Comparison of ENCODE assay signal across 24 cellular contexts in the genomic region with DNA sequence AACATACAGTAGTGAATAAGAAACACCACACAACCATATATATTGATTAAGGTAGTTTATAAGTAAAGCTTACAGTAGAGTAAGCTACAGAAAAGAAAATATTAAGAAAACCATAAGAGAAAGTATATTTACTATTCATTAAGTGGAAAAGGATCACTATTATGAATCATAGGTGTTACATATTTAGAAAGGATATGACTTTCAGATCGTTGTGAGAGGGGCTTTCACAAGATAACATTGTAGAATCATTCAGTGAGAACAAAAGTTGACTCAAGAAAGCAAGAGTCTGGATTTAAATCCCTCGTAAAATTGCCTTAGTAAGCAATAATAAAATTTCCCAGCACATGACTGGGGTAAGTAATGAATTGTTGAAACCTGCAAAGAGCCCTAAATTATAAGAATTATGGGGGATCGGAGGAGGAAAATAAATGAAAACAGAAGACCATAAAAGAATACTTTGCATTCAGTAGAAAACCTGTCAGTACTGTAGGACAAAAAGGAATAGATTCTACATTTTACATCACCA. TPM values are rescaled to one million over a fixed set of nuclear protein-coding genes. Genes with fewer than 3 reads are reported as not detected.
A peak's percentile ranks its signal among the peaks of the same experiment; 100 is the strongest.
DNase-seq lines count a peak whose midpoint lies in the region; ATAC-seq, FAIRE-seq and TF ChIP-seq lines count a peak whose summit lies in the region.
"Had no signal": no experiment of that assay in that cellular context is flagged by ENCODE, and none has a peak within 500 bp of the region (broad histone marks: within the 10 kb centered on the region; RNA-seq: fewer than 3 reads in every experiment).

No MANE protein-coding gene starts in this region.

- H3K27me3 Mint-ChIP-seq in activated T-cell treated with anti-CD3 and anti-CD28 coated beads, Interleukin-2, amount 50 U/mL, for 72 hours (ENCODE audit: low read depth): no peaks in the 10 kb centered on the region
- H3K27me3 Mint-ChIP-seq in activated T-helper 1 cell treated with anti-CD3 and anti-CD28 coated beads, Interleukin-12 subunit alpha, Interleukin-12 subunit beta, Interleukin-2, Interleukin-4 antibody, amounts not matched to agents 30 ng/mL and 10 ng/mL and 1 ng/mL, durations not matched to agents 14 hours and 24 hours and 36 hours (ENCODE audit: insufficient read depth): no peaks in the 10 kb centered on the region
- H3K27me3 Mint-ChIP-seq: CD4-positive, alpha-beta memory T cell had no signal

- POLR2A ChIA-PET in A549 (lab: Yijun Ruan, JAX): no interaction called here

- no peak for TF ChIP-seq RAD21 in A549 (conservative IDR thresholded peaks at IDR 0.05 in 1 of 2, IDR thresholded peaks at IDR 0.05 in 1 of 2)

- H3K9me3 Mint-ChIP-seq in activated T-cell treated with anti-CD3 and anti-CD28 coated beads, Interleukin-2, amount 50 U/mL, for 72 hours: no peaks in the 10 kb centered on the region
- H3K9me3 Mint-ChIP-seq in activated T-helper 1 cell treated with anti-CD3 and anti-CD28 coated beads, Interleukin-12 subunit alpha, Interleukin-12 subunit beta, Interleukin-2, Interleukin-4 antibody, amounts not matched to agents 30 ng/mL and 10 ng/mL and 1 ng/mL, durations not matched to agents 14 hours and 24 hours and 36 hours: no peaks in the 10 kb centered on the region
- H3K9me3 Mint-ChIP-seq: CD4-positive, alpha-beta memory T cell had no signal

- intact Hi-C loops in activated T-helper 1 cell treated with anti-CD3 and anti-CD28 coated beads, Interleukin-12 subunit alpha, Interleukin-12 subunit beta, Interleukin-2, Interleukin-4 antibody, amounts not matched to agents 30 ng/mL and 10 ng/mL and 1 ng/mL, durations not matched to agents 14 hours and 24 hours and 36 hours (cut with micrococcal nuclease): no loop called here

- DNase-seq in activated T-cell treated with anti-CD3 and anti-CD28 coated beads, Interleukin-2, amount 50 U/mL, for 72 hours: no peak
- no peak for DNase-seq in activated T-cell treated with anti-CD3 and anti-CD28 coated beads for 4 hours
- no peak for DNase-seq in A549 (ENCODE audit: low read depth in 1 of 2, low spot score in 1 of 2)
- no peak for DNase-seq in activated T-helper 1 cell treated with anti-CD3 and anti-CD28 coated beads, Interleukin-12 subunit alpha, Interleukin-12 subunit beta, Interleukin-2, Interleukin-4 antibody, amounts not matched to agents 30 ng/mL and 10 ng/mL and 1 ng/mL, durations not matched to agents 14 hours and 24 hours and 36 hours (ENCODE audit: low spot score)
- no peak for DNase-seq in small intestine
- DNase-seq in suprapubic skin (ENCODE audit: low spot score in 2 of 2): no peak
- DNase-seq in foreskin keratinocyte: no peak
- DNase-seq: C1 segment of cervical spinal cord; Caco-2; CD4-positive, alpha-beta memory T cell; GM23248; H7; Kasumi-1; NCI-H1105; NCI-H1436 treated with DMSO at 0.1 percent for 48 hours; NCI-H1930; NCI-H2107; NCI-H446 treated with DMSO at 0.1 percent for 48 hours; NCI-H526; NCI-H82; NK-92 treated with Interleukin-12 subunit alpha and Interleukin-12 subunit beta, amount 100 ng/mL, for 24 hours; PC-3 had no signal

- H3K4me3 Mint-ChIP-seq in activated T-cell treated with anti-CD3 and anti-CD28 coated beads, Interleukin-2, amount 50 U/mL, for 72 hours: peak overlapping the region in 1 of 2 donors; percentile 22
- no peak overlapping the region for H3K4me3 Mint-ChIP-seq in activated T-helper 1 cell treated with anti-CD3 and anti-CD28 coated beads, Interleukin-12 subunit alpha, Interleukin-12 subunit beta, Interleukin-2, Interleukin-4 antibody, amounts not matched to agents 30 ng/mL and 10 ng/mL and 1 ng/mL, durations not matched to agents 14 hours and 24 hours and 36 hours
- H3K4me3 Mint-ChIP-seq: CD4-positive, alpha-beta memory T cell had no signal

- peaks cover 10 to 26% of the 10 kb centered on the region in 2 donors for H3K36me3 Mint-ChIP-seq in activated T-cell treated with anti-CD3 and anti-CD28 coated beads, Interleukin-2, amount 50 U/mL, for 72 hours (ENCODE audit: insufficient read depth in 2 of 2)
- peaks cover 42% of the 10 kb centered on the region for H3K36me3 Mint-ChIP-seq in activated T-helper 1 cell treated with anti-CD3 and anti-CD28 coated beads, Interleukin-12 subunit alpha, Interleukin-12 subunit beta, Interleukin-2, Interleukin-4 antibody, amounts not matched to agents 30 ng/mL and 10 ng/mL and 1 ng/mL, durations not matched to agents 14 hours and 24 hours and 36 hours (ENCODE audit: low read depth)

- no peak overlapping the region for H3K4me3 ChIP-seq in A549
- no peak overlapping the region for H3K4me3 ChIP-seq in small intestine (ENCODE audit: low read depth in 1 of 2, low read length in 2 of 2)
- H3K4me3 ChIP-seq in suprapubic skin: no peak overlapping the region
- H3K4me3 ChIP-seq: GM23248 had no signal

- TF ChIP-seq CTCF in A549 (IDR thresholded peaks at IDR 0.05) (no peak), suprapubic skin (IDR thresholded peaks at IDR 0.05) (no peak), foreskin keratinocyte (conservative IDR thresholded peaks at IDR 0.05) (no peak)

- no peak for TF ChIP-seq EP300 in A549 (IDR thresholded peaks at IDR 0.05)
- TF ChIP-seq EP300 in suprapubic skin (IDR thresholded peaks at IDR 0.05): no peak

- H3K36me3 ChIP-seq in small intestine (ENCODE audit: control insufficient read depth in 2 of 2, insufficient read depth in 2 of 2, low read length in 2 of 2): peaks cover 0 to 3% of the 10 kb centered on the region in 2 donors
- peaks cover 35% of the 10 kb centered on the region for H3K36me3 ChIP-seq in suprapubic skin

- H3K27ac ChIP-seq in A549: no peak overlapping the region
- H3K27ac ChIP-seq in small intestine (ENCODE audit: low read depth in 1 of 2, low read length in 1 of 2): no peak overlapping the region
- no peak overlapping the region for H3K27ac ChIP-seq in suprapubic skin
- H3K27ac ChIP-seq in foreskin keratinocyte: no peak overlapping the region
- H3K27ac ChIP-seq: GM23248, HL-60 had no signal

- no peak overlapping the region for H3K4me2 ChIP-seq in A549

- peaks cover 25% of the 10 kb centered on the region for H3K4me1 Mint-ChIP-seq in activated T-cell treated with anti-CD3 and anti-CD28 coated beads, Interleukin-2, amount 50 U/mL, for 72 hours (ENCODE audit: low read depth)
- H3K4me1 Mint-ChIP-seq in activated T-helper 1 cell treated with anti-CD3 and anti-CD28 coated beads, Interleukin-12 subunit alpha, Interleukin-12 subunit beta, Interleukin-2, Interleukin-4 antibody, amounts not matched to agents 30 ng/mL and 10 ng/mL and 1 ng/mL, durations not matched to agents 14 hours and 24 hours and 36 hours (ENCODE audit: low read depth): peaks cover 24% of the 10 kb centered on the region

- CTCF ChIA-PET in A549 (lab: Yijun Ruan, JAX): no interaction called here

- no peak for TF ChIP-seq POLR2A in A549 (IDR thresholded peaks at IDR 0.05; ENCODE audit: low read length)
- no peak for TF ChIP-seq POLR2A in suprapubic skin (IDR thresholded peaks at IDR 0.05)

- H3K4me1 ChIP-seq in A549 (peaks cover 13% of the 10 kb centered on the region; the same call in 1 of the 3 replicates), small intestine (ENCODE audit: control insufficient read depth in 2 of 2, insufficient read depth in 1 of 2, low read depth in 1 of 2, low read length in 1 of 2) (peaks cover 0 to 5% of the 10 kb centered on the region in 2 donors), suprapubic skin (peaks cover 27% of the 10 kb centered on the region), foreskin keratinocyte (no peaks in the 10 kb centered on the region)

- peak overlapping the region; percentile 76 for H3K27ac Mint-ChIP-seq in activated T-cell treated with anti-CD3 and anti-CD28 coated beads, Interleukin-2, amount 50 U/mL, for 72 hours
- peak overlapping the region; percentile 61 for H3K27ac Mint-ChIP-seq in activated T-helper 1 cell treated with anti-CD3 and anti-CD28 coated beads, Interleukin-12 subunit alpha, Interleukin-12 subunit beta, Interleukin-2, Interleukin-4 antibody, amounts not matched to agents 30 ng/mL and 10 ng/mL and 1 ng/mL, durations not matched to agents 14 hours and 24 hours and 36 hours

- ATAC-seq in activated T-cell treated with anti-CD3 and anti-CD28 coated beads, Interleukin-2, amount 50 U/mL, for 72 hours (replicated peaks in 1 of 2): peak in 1 of 2 donors; percentile 44
- ATAC-seq in A549 (no peak), foreskin keratinocyte (no peak)
- ATAC-seq: PC-3 had no signal

- WGBS in A549 (ENCODE audit: missing lambda C conversion rate): 46% methylated on average over 2 of the region's 3 CpGs
- 55 to 71% (median 55%) methylated on average over 3 of the region's 3 CpGs for WGBS in small intestine, 3 donors
- WGBS in suprapubic skin: 88% methylated on average over 2 of the region's 3 CpGs

- H3K9me3 ChIP-seq in A549: no peaks in the 10 kb centered on the region
- no peaks in the 10 kb centered on the region for H3K9me3 ChIP-seq in small intestine (ENCODE audit: control insufficient read depth, low read depth)
- no peaks in the 10 kb centered on the region for H3K9me3 ChIP-seq in suprapubic skin
- H3K9me3 ChIP-seq: Caco-2 had no signal

- no peak for FAIRE-seq in A549 (lab: Jason Lieb, UNC)
- peak; percentile 64 for FAIRE-seq in small intestine (lab: Jason Lieb, UNC)
- FAIRE-seq: A204.1 had no signal

- H3K27me3 ChIP-seq in small intestine (ENCODE audit: control insufficient read depth in 2 of 2, insufficient read depth in 2 of 2, low read length in 2 of 2) (no peaks in the 10 kb centered on the region), suprapubic skin (no peaks in the 10 kb centered on the region), foreskin keratinocyte (no peaks in the 10 kb centered on the region)

TF ChIP-seq in A549, 52 proteins besides CTCF, POLR2A, EP300 and RAD21:
- no peak for TF ChIP-seq TFCP2L1 (CRISPR knock-in tag; IDR thresholded peaks at IDR 0.05)
- peak; percentile 63 for TF ChIP-seq MAFK (IDR thresholded peaks at IDR 0.05; ENCODE audit: partially characterized antibody)

RNA-seq across cellular contexts. Expression of a gene that starts 6.0 kb away (rescaled TPM):
- 10 to 100 TPM; 78.2 to 78.7 TPM for total RNA-seq in activated T-cell treated with anti-CD3 and anti-CD28 coated beads, Interleukin-2, amount 50 U/mL, for 72 hours
- polyA plus RNA-seq in A549 (2011; rRNA removed): 55.8 and 67.6 TPM in 2 replicates
- 12.3 and 13.3 TPM in 2 replicates for polyA plus RNA-seq in A549 (2012; cell fraction: cytosol; rRNA removed)
- 4.4 and 6.0 TPM in 2 replicates for polyA plus RNA-seq in A549 (2012; cell fraction: nucleus; rRNA removed)
- polyA plus RNA-seq in A549 (2017; fragmentation: RNase III; extraction: RNeasy Plus Mini Kit Qiagen cat#74134 plus additional on column Dnase treatment): 35.7 to 40.0 TPM (median 35.8 TPM) in 3 replicates
- polyA minus RNA-seq in A549 (2011; rRNA and poly(A)+ RNA removed): 33.5 and 38.1 TPM in 2 replicates
- 66.9 and 71.3 TPM in 2 replicates for total RNA-seq in activated T-helper 1 cell treated with anti-CD3 and anti-CD28 coated beads, Interleukin-12 subunit alpha, Interleukin-12 subunit beta, Interleukin-2, Interleukin-4 antibody, amounts not matched to agents 30 ng/mL and 10 ng/mL and 1 ng/mL, durations not matched to agents 14 hours and 24 hours and 36 hours
- polyA plus RNA-seq in small intestine: 10 to 100 TPM; 32.2 to 53.0 (median 46.7) TPM
- total RNA-seq in suprapubic skin: 10 to 100 TPM; 35.2 to 56.7 (median 40.5) TPM
- 44.6 and 52.8 TPM in 2 replicates for total RNA-seq in foreskin keratinocyte
- polyA plus RNA-seq in foreskin keratinocyte: 24.9 and 26.9 TPM in 2 replicates
